11 cellular contexts compared by ENCODE assay signal in genomic region chr9:37574241-37574721, GRCh38. TPM values are rescaled to one million over a fixed set of nuclear protein-coding genes. Genes with fewer than 3 reads are reported as not detected.
A peak's percentile ranks its signal among the peaks of the same experiment; 100 is the strongest.
DNase-seq lines count a peak whose midpoint lies in the region; ATAC-seq, FAIRE-seq and TF ChIP-seq lines count a peak whose summit lies in the region.
"Had no signal": no experiment of that assay in that cellular context is flagged by ENCODE, and none has a peak within 500 bp of the region (broad histone marks: within the 10 kb centered on the region; RNA-seq: fewer than 3 reads in every experiment).

No MANE protein-coding gene starts in this region.

- no peaks in the 10 kb centered on the region for H3K9me3 Mint-ChIP-seq in type B pancreatic cell

- H3K27me3 Mint-ChIP-seq in type B pancreatic cell, result no peaks in the 10 kb centered on the region

- DNase-seq in SIG-M5 treated with dmso at 0.1 percent for 504 hours (lab: John Stamatoyannopoulos, UW; ENCODE audit: unreplicated experiment), result peak; percentile 31
- no peak for DNase-seq in SIG-M5 (lab: John Stamatoyannopoulos, UW)
- peak; percentile 71 for DNase-seq in islet precursor cell
- no peak for DNase-seq in type B pancreatic cell (ENCODE audit: extremely low spot score, unreplicated experiment)
- DNase-seq in NOMO-1 (lab: John Stamatoyannopoulos, UW; ENCODE audit: unreplicated experiment in 2 of 2), result no peak
- DNase-seq in RCC 7860 (ENCODE audit: low spot score), result no peak
- DNase-seq: activated CD4-positive, alpha-beta T cell treated with anti-CD3 and anti-CD28 coated beads, Interleukin-2, amount 50 U/mL, for 4 hours; GOT3 had no signal

- H3K4me3 Mint-ChIP-seq in type B pancreatic cell, result peak overlapping the region; percentile 92

- no peak for TF ChIP-seq CTCF in type B pancreatic cell (conservative IDR thresholded peaks at IDR 0.05)

- H3K36me3 Mint-ChIP-seq in type B pancreatic cell, result no peaks in the 10 kb centered on the region

- ATAC-seq in HG03135 (IDR thresholded peaks at IDR 0.05; ENCODE audit: unreplicated experiment), result no peak

- FAIRE-seq in RCC 7860 (lab: Jason Lieb, UNC), result no peak
- FAIRE-seq: colon had no signal

- H3K4me1 Mint-ChIP-seq in type B pancreatic cell (ENCODE audit: unreplicated experiment), result peaks cover 38% of the 10 kb centered on the region

- peak overlapping the region; percentile 61 for H3K27ac Mint-ChIP-seq in type B pancreatic cell

- peak overlapping the region; percentile 49 for H3K27ac ChIP-seq in angular gyrus (ENCODE audit: low read depth, low read length)

RNA-seq across cellular contexts. Expression of gene FBXO10, which starts 1.9 kb away (rescaled TPM):
- 10.5 and 18.5 TPM in 2 replicates for total RNA-seq in type B pancreatic cell (ENCODE audit: low replicate concordance)

RNA-seq across cellular contexts. Expression of gene TOMM5, which starts 18.1 kb away (rescaled TPM):
- 132 and 144 TPM in 2 replicates for total RNA-seq in type B pancreatic cell (ENCODE audit: low replicate concordance)

Comparison
In these comparisons a context has a peak if more than half of its experiments do, and no peak if none do; other contexts are left out.
1. DNase-seq: peak in SIG-M5 treated with dmso at 0.1 percent for 504 hours (single experiment) and islet precursor cell (single experiment); none in SIG-M5 (single experiment), type B pancreatic cell (single experiment), NOMO-1 (0 of 2) and RCC 7860 (single experiment).